In the genomic region with DNA sequence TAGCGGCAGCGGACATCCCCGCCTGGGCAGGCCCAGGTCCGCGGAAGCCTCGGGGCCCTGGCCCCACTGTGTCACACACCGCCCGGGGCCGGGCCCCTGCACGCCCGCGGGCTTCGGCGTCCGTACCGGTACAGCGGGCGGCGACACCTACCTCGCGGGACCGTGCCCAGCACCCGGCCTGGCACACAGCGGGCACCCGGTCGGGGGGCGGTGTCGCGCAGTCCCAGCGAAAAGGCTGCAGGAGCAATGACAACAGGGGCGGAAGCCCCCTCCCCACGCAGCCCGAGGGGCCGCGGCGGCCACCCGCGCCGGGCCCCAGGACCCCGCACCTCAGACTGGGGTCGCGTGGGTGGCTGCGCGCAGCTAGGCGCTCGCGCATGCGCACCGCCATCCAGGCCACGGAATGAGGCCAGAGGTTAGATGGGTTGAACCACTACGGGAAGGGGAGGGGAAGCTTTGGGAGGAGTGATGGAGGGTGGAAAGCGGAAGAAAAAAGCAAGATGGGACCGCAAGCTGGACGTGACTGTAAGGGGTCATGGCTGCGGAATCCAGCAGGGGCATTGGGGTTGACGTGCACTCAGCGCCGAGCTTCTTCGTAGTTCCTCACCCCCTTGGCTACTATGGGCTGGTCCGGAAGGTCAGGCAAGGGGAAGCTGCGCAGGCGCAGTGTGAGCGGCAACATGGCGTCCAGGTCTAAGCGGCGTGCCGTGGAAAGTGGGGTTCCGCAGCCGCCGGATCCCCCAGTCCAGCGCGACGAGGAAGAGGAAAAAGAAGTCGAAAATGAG, we compare ENCODE assay signal across 8 cellular contexts. TPM values are rescaled to one million over a fixed set of nuclear protein-coding genes. Genes with fewer than 3 reads are reported as not detected.
DNase-seq lines count a peak whose midpoint lies in the region; ATAC-seq and TF ChIP-seq lines count a peak whose summit lies in the region.

Gene BCCIP, plus strand, starts transcription at position 669 of the 785 bp plus-strand sequence. Its CDS starts 12 bp downstream, at position 681.
Gene UROS, minus strand, starts transcription at position 381 of the 785 bp plus-strand sequence. CDS start 6,759 bp downstream, outside the sequence.

- H3F3A ChIP-seq in PC-3 (ENCODE audit: low read length, unreplicated experiment), result no peaks in the 10 kb centered on the region

- H3K9me3 ChIP-seq in PC-3 (ENCODE audit: low read length) (no peaks in the 10 kb centered on the region), esophagus (ENCODE audit: control insufficient read depth in 2 of 2, insufficient read depth in 1 of 2, low read depth in 1 of 2, low read length in 1 of 2) (no peaks in the 10 kb centered on the region), mucosa of stomach (ENCODE audit: control insufficient read depth, low read length) (no peaks in the 10 kb centered on the region)

- H3K9me2 ChIP-seq in PC-3 (replicated peaks; ENCODE audit: low read length), result no peaks in the 10 kb centered on the region

- WGBS in esophagus, 2 donors, result 0% methylated on average over 72 to 74 of the region's 74 CpGs

- peaks cover 24% of the 10 kb centered on the region for H4K20me1 ChIP-seq in PC-3 (ENCODE audit: low read length)

- no TSS peak for BruUV-seq in PC-3 (replicated peaks; lab: Mats Ljungman, UMichigan)

- peaks cover 71% of the 10 kb centered on the region for H3K79me2 ChIP-seq in PC-3 (ENCODE audit: low read length)

- H3K4me3 ChIP-seq in Jurkat, Clone E6-1 (ENCODE audit: low read length), result peak within 1 kb of the TSS; percentile 99
- peak within 1 kb of the TSS; percentile 100 for H3K4me3 ChIP-seq in PC-3 (ENCODE audit: low read length)
- peak within 1 kb of the TSS; percentile 94 to 95 for H3K4me3 ChIP-seq in esophagus (ENCODE audit: low read depth in 1 of 2, low read length in 2 of 2)
- peak within 1 kb of the TSS; percentile 77 for H3K4me3 ChIP-seq in mucosa of stomach (ENCODE audit: low read length)

- DNase-seq in DMS153 (lab: John Stamatoyannopoulos, UW) (peak; percentile 79), PC-3 (peak; percentile 75), activated T-cell treated with anti-CD3 and anti-CD28 coated beads for 48 hours (ENCODE audit: low read depth) (peak; percentile 83)
- DNase-seq in Jurkat, Clone E6-1 (ENCODE audit: low read depth, low spot score), result peak; percentile 87
- DNase-seq in stimulated activated CD8-positive, alpha-beta memory T cell treated with anti-CD3 and anti-CD28 coated beads, Interleukin-4, amount 100 ng/mL, for 48 hours, result peak; percentile 90

- peak within 1 kb of the TSS; percentile 87 for H2AFZ ChIP-seq in PC-3 (ENCODE audit: low read length)

- TF ChIP-seq CTCF in PC-3 (conservative IDR thresholded peaks at IDR 0.05; ENCODE audit: low read depth, low read length), result no peak

- H3K9ac ChIP-seq in PC-3 (ENCODE audit: low read length), result peak within 1 kb of the TSS; percentile 100
- peak within 1 kb of the TSS; percentile 84 for H3K9ac ChIP-seq in mucosa of stomach (ENCODE audit: low read length)

- no peaks in the 10 kb centered on the region for H3K27me3 ChIP-seq in PC-3 (ENCODE audit: low read length)
- no peaks in the 10 kb centered on the region for H3K27me3 ChIP-seq in esophagus (ENCODE audit: control insufficient read depth in 1 of 2, insufficient read depth in 2 of 2, low read length in 2 of 2)
- H3K27me3 ChIP-seq in mucosa of stomach (ENCODE audit: control insufficient read depth, insufficient read depth, low read length), result no peaks in the 10 kb centered on the region

- ATAC-seq in GM21717 (IDR thresholded peaks at IDR 0.05; ENCODE audit: unreplicated experiment), result peak; percentile 72
- peak; percentile 65 for ATAC-seq in PC-3

- POLR2A ChIA-PET in PC-3 (lab: Charles Lee; ENCODE audit: unreplicated experiment), result interaction anchor here (0.7 kb wide), 1 partner anchor 31 kb away, joined by 3 read pairs; no protein-coding TSS in a partner anchor

- intact Hi-C loops in PC-3 (cut with micrococcal nuclease), result loop anchor here (10.0 kb wide), 1 partner anchor 98 kb away; no protein-coding TSS in a partner anchor

- H3K4me2 ChIP-seq in PC-3 (ENCODE audit: low read length), result peak within 1 kb of the TSS; percentile 95

- H3K27ac ChIP-seq in PC-3 (ENCODE audit: low read length) (peak within 1 kb of the TSS; percentile 79), esophagus (ENCODE audit: low read depth in 2 of 2, low read length in 1 of 2) (peak within 1 kb of the TSS; percentile 62 to 96)

- CTCF ChIA-PET in PC-3 (lab: Charles Lee), result no interaction called here

- H3K4me1 ChIP-seq in PC-3 (ENCODE audit: insufficient read depth, low read length) (peaks cover 23% of the 10 kb centered on the region), esophagus (ENCODE audit: control insufficient read depth in 2 of 2, insufficient read depth in 2 of 2, low read length in 1 of 2) (no peaks in the 10 kb centered on the region), mucosa of stomach (ENCODE audit: control insufficient read depth, insufficient read depth, low read length) (peaks cover 13% of the 10 kb centered on the region)

- H3K36me3 ChIP-seq in PC-3 (ENCODE audit: low read depth, low read length), result peaks cover 28% of the 10 kb centered on the region; the same call in 1 of the 2 replicates
- peaks cover 0 to 2% of the 10 kb centered on the region in 2 donors for H3K36me3 ChIP-seq in esophagus (ENCODE audit: control insufficient read depth in 2 of 2, insufficient read depth in 2 of 2, low read length in 1 of 2)
- no peaks in the 10 kb centered on the region for H3K36me3 ChIP-seq in mucosa of stomach (ENCODE audit: control insufficient read depth, insufficient read depth, low read length)

RNA-seq across cellular contexts. Expression of gene BCCIP, which starts in this region (rescaled TPM):
- polyA plus RNA-seq in Jurkat, Clone E6-1 (2012; ENCODE audit: insufficient read depth, insufficient read length), result 163 TPM
- 64.8 and 81.5 TPM in 2 replicates for total RNA-seq in PC-3 (2014; rRNA removed)
- 10 to 100 TPM; 44.4 to 51.7 TPM for polyA plus RNA-seq in esophagus

RNA-seq across cellular contexts. Expression of gene UROS, which starts in this region (rescaled TPM):
- 76.7 TPM for polyA plus RNA-seq in Jurkat, Clone E6-1 (2012; ENCODE audit: insufficient read depth, insufficient read length)
- total RNA-seq in PC-3 (2014; rRNA removed), result 45.6 and 50.6 TPM in 2 replicates
- 10 to 100 TPM; 16.8 to 23.6 TPM for polyA plus RNA-seq in esophagus

Comparison
In these comparisons a context has a peak if more than half of its experiments do, and no peak if none do; other contexts are left out.
1. Peak in every context shown above with its lines: DNase-seq, ATAC-seq, H3K4me3 ChIP-seq and H3K27ac ChIP-seq.